ENCODE assay signal across 9 cellular contexts in genomic region chr7:144455040-144455404, GRCh38. TPM values are rescaled to one million over a fixed set of nuclear protein-coding genes. Genes with fewer than 3 reads are reported as not detected.
"Had no signal": no experiment of that assay in that cellular context is flagged by ENCODE, and none has a peak within 500 bp of the region (broad histone marks: within the 10 kb centered on the region; RNA-seq: fewer than 3 reads in every experiment).

No MANE protein-coding gene starts in this region.

- H3K4me2 ChIP-seq: GM23338 had no signal

- H2AFZ ChIP-seq: GM23338 had no signal

- FAIRE-seq: HepG2 had no signal

- H3K36me3 ChIP-seq: HAP-1 had no signal

- H3K4me3 ChIP-seq: GM23338, HAP-1 had no signal

- DNase-seq: HFFc6 had no signal

- H3K27ac ChIP-seq: HL-60 had no signal

- H3K4me1 ChIP-seq: HAP-1 had no signal

- ATAC-seq: GM23338, HepG2 had no signal

RNA-seq across cellular contexts. Expression of gene NOBOX, which starts 51.5 kb away (rescaled TPM):
- total RNA-seq: GM23338, H4, H7, HepG2, HFFc6, HT1080 had no signal
- polyA plus RNA-seq: GM23338, HepG2, IgD-negative memory B cell had no signal
